ENCODE assay signal across 31 cellular contexts in the genomic region with DNA sequence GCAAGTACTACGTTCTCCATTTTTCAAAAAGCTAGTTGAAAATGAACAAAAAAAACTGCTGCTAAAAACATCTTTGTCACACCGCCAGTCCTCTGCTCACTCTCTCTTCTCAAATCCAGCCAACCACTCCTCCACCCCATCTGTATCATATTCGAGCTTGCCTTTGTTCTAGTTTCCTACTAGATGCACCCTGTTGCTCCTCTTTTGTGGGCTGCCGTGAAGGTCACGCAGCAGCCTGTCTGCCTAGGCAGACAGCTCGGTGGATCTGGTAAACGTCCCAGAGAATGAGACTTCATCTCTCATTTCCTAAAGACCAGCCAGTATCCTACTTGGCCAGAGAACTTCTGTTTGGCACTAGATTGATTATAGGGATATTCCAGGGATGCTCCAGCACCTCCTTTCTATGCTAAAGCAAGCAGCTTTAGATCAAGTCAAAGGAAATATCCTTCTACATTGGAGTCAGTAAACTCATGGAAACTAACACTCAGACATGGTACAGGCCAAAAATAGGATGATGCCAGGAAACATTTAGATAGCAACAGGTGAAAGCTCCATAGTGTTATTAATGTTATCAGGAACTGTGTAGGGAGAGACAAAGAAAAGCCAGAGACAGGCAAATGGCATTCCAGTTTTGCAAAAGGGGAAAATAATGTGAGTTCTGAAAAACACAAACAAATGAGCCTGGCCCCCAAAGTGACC. TPM values are rescaled to one million over a fixed set of nuclear protein-coding genes. Genes with fewer than 3 reads are reported as not detected.
"Had no signal": no experiment of that assay in that cellular context is flagged by ENCODE, and none has a peak within 500 bp of the region (broad histone marks: within the 10 kb centered on the region; RNA-seq: fewer than 3 reads in every experiment).

No MANE protein-coding gene starts in this region.

- H3K4me3 ChIP-seq: ascending aorta, cardiac muscle cell, coronary artery, pancreas, prostate gland, skin epidermis, thyroid gland, upper lobe of left lung had no signal

- H3K27ac Mint-ChIP-seq: activated B cell treated with CpG ODN at 0.5 μM for 24 hours; activated CD4-positive, alpha-beta T cell treated with anti-CD3 and anti-CD28 coated beads for 36 hours; activated CD8-positive, alpha-beta memory T cell treated with anti-CD3 and anti-CD28 coated beads, Interleukin-2, amount 10 ng/mL, durations not matched to agents 7 days and 5 days; activated CD8-positive, alpha-beta T cell treated with anti-CD3 and anti-CD28 coated beads, Interleukin-2, amount 10 ng/mL, durations not matched to agents 7 days and 5 days; activated naive CD8-positive, alpha-beta T cell treated with anti-CD3 and anti-CD28 coated beads, Interleukin-2, amount 10 ng/mL, durations not matched to agents 7 days and 5 days; activated T-helper 2 cell treated with anti-CD3 and anti-CD28 coated beads, Interferon-gamma antibody, Interleukin-2, Interleukin-4, amounts not matched to agents 10 μg/mL and 5 μg/mL and 100 μg/mL, durations not matched to agents 14 hours and 24 hours and 36 hours; effector memory CD8-positive, alpha-beta T cell; naive B cell; nephron progenitor cell; T-cell had no signal

- H3K9me3 ChIP-seq: ascending aorta, pancreas, prostate gland, thyroid gland, upper lobe of left lung had no signal

- H3K36me3 Mint-ChIP-seq: activated CD8-positive, alpha-beta memory T cell treated with anti-CD3 and anti-CD28 coated beads, Interleukin-2, amount 10 ng/mL, durations not matched to agents 7 days and 5 days; activated naive CD8-positive, alpha-beta T cell treated with anti-CD3 and anti-CD28 coated beads, Interleukin-2, amount 10 ng/mL, durations not matched to agents 7 days and 5 days; brain; naive B cell; T-cell had no signal

- FAIRE-seq: endothelial cell of umbilical vein, islet of Langerhans, pancreas had no signal

- H3K4me3 Mint-ChIP-seq: activated B cell treated with CpG ODN at 0.5 μM for 24 hours; activated CD4-positive, alpha-beta T cell treated with anti-CD3 and anti-CD28 coated beads for 36 hours; activated CD8-positive, alpha-beta memory T cell treated with anti-CD3 and anti-CD28 coated beads, Interleukin-2, amount 10 ng/mL, durations not matched to agents 7 days and 5 days; activated CD8-positive, alpha-beta T cell treated with anti-CD3 and anti-CD28 coated beads, Interleukin-2, amount 10 ng/mL, durations not matched to agents 7 days and 5 days; activated naive CD8-positive, alpha-beta T cell treated with anti-CD3 and anti-CD28 coated beads, Interleukin-2, amount 10 ng/mL, durations not matched to agents 7 days and 5 days; effector memory CD8-positive, alpha-beta T cell; naive B cell; nephron progenitor cell; T-cell had no signal

- DNase-seq: activated B cell treated with CpG ODN at 0.5 μM for 24 hours; activated CD4-positive, alpha-beta T cell treated with anti-CD3 and anti-CD28 coated beads for 36 hours; activated CD8-positive, alpha-beta memory T cell treated with anti-CD3 and anti-CD28 coated beads, Interleukin-2, amount 10 ng/mL, durations not matched to agents 7 days and 5 days; activated CD8-positive, alpha-beta T cell treated with anti-CD3 and anti-CD28 coated beads, Interleukin-2, amount 10 ng/mL, durations not matched to agents 7 days and 5 days; activated naive CD4-positive, alpha-beta T cell; activated naive CD8-positive, alpha-beta T cell treated with anti-CD3 and anti-CD28 coated beads, Interleukin-2, amount 10 ng/mL, durations not matched to agents 7 days and 5 days; activated T-cell treated with anti-CD3 and anti-CD28 coated beads, Interleukin-2, amount 50 U/mL, for 48 hours; effector memory CD8-positive, alpha-beta T cell; foreskin melanocyte; left cardiac atrium; mammary epithelial cell; naive B cell; nephron progenitor cell; pancreas; retina; stimulated activated CD4-positive, alpha-beta T cell treated with anti-CD3 and anti-CD28 coated beads, Interleukin-12 subunit alpha, Interleukin-12 subunit beta, amount 100 ng/mL, for 4 hours; stimulated activated CD4-positive, alpha-beta T cell treated with anti-CD3 and anti-CD28 coated beads, Interleukin-4, amount 100 ng/mL, for 1 hour; stimulated activated naive CD8-positive, alpha-beta T cell treated with anti-CD3 and anti-CD28 coated beads, Interleukin-15, Interleukin-2, amounts not matched to agents 100 U/mL and 50 U/mL, for 24 hours; T-cell; thyroid gland; upper lobe of left lung had no signal

- H3K27me3 ChIP-seq: ascending aorta, pancreas, thyroid gland, upper lobe of left lung had no signal

- H3K4me1 ChIP-seq: ascending aorta, pancreas, prostate gland, thyroid gland, upper lobe of left lung had no signal

- H3K27ac ChIP-seq: ascending aorta, cardiac muscle cell, coronary artery, pancreas, prostate gland, skin epidermis, thyroid gland, upper lobe of left lung had no signal

- H3K9me3 Mint-ChIP-seq: activated B cell treated with CpG ODN at 0.5 μM for 24 hours; activated naive CD8-positive, alpha-beta T cell treated with anti-CD3 and anti-CD28 coated beads, Interleukin-2, amount 10 ng/mL, durations not matched to agents 7 days and 5 days; activated T-helper 2 cell treated with anti-CD3 and anti-CD28 coated beads, Interferon-gamma antibody, Interleukin-2, Interleukin-4, amounts not matched to agents 10 μg/mL and 5 μg/mL and 100 μg/mL, durations not matched to agents 14 hours and 24 hours and 36 hours; effector memory CD8-positive, alpha-beta T cell; nephron progenitor cell; T-cell had no signal

- H3K4me1 Mint-ChIP-seq: activated B cell treated with CpG ODN at 0.5 μM for 24 hours; activated CD4-positive, alpha-beta T cell treated with anti-CD3 and anti-CD28 coated beads for 36 hours; naive B cell; nephron progenitor cell had no signal

- H3K36me3 ChIP-seq: ascending aorta, cardiac muscle cell, pancreas, prostate gland, thyroid gland, upper lobe of left lung had no signal

- ATAC-seq: activated CD4-positive, alpha-beta T cell treated with anti-CD3 and anti-CD28 coated beads for 36 hours; activated CD8-positive, alpha-beta memory T cell treated with anti-CD3 and anti-CD28 coated beads, Interleukin-2, amount 10 ng/mL, durations not matched to agents 7 days and 5 days; activated CD8-positive, alpha-beta T cell treated with anti-CD3 and anti-CD28 coated beads, Interleukin-2, amount 10 ng/mL, durations not matched to agents 7 days and 5 days; effector memory CD8-positive, alpha-beta T cell; left cardiac atrium; pancreas; sciatic nerve; stimulated activated naive CD8-positive, alpha-beta T cell treated with anti-CD3 and anti-CD28 coated beads, Interleukin-15, Interleukin-2, amounts not matched to agents 100 U/mL and 50 U/mL, for 24 hours; T-cell had no signal

RNA-seq across cellular contexts. Expression of gene PLXNA4, which starts 8.7 kb away (rescaled TPM):
- total RNA-seq: activated B cell treated with CpG ODN at 0.5 μM for 24 hours had no signal
